In genomic region chr17:2928294-2928890, GRCh38 we compare ENCODE assay signal across 15 cellular contexts.
"Had no signal": no experiment of that assay in that cellular context is flagged by ENCODE, and none has a peak within 500 bp of the region (broad histone marks: within the 10 kb centered on the region; RNA-seq: fewer than 3 reads in every experiment).

No MANE protein-coding gene starts in this region.

- H3K4me3 Mint-ChIP-seq: activated CD4-positive, alpha-beta memory T cell treated with anti-CD3 and anti-CD28 coated beads for 36 hours; activated CD4-positive, alpha-beta T cell treated with anti-CD3 and anti-CD28 coated beads for 36 hours; activated naive CD4-positive, alpha-beta T cell treated with anti-CD3 and anti-CD28 coated beads, Interleukin-2, amount 50 U/mL, for 24 hours; activated T-cell treated with anti-CD3 and anti-CD28 coated beads, Interleukin-2, amount 50 U/mL, for 4 hours; stimulated activated effector memory CD8-positive, alpha-beta T cell treated with anti-CD3 and anti-CD28 coated beads, Interleukin-12 subunit alpha, Interleukin-12 subunit beta, amount 100 ng/mL, for 72 hours; T-helper 17 cell had no signal

- FAIRE-seq: endometrium had no signal

- H3K27me3 Mint-ChIP-seq: activated CD4-positive, alpha-beta memory T cell treated with anti-CD3 and anti-CD28 coated beads for 36 hours; activated CD4-positive, alpha-beta T cell treated with anti-CD3 and anti-CD28 coated beads for 36 hours; activated naive CD4-positive, alpha-beta T cell treated with anti-CD3 and anti-CD28 coated beads, Interleukin-2, amount 50 U/mL, for 24 hours; T-helper 17 cell had no signal

- H3K27me3 ChIP-seq: adrenal gland, cardiac muscle cell, gastroesophageal sphincter, ovary, thyroid gland, vagina had no signal

- H3K36me3 ChIP-seq: adrenal gland, cardiac muscle cell, gastroesophageal sphincter, ovary, thyroid gland, vagina had no signal

- H3K27ac Mint-ChIP-seq: activated CD4-positive, alpha-beta memory T cell treated with anti-CD3 and anti-CD28 coated beads for 36 hours; activated CD4-positive, alpha-beta T cell treated with anti-CD3 and anti-CD28 coated beads for 36 hours; activated naive CD4-positive, alpha-beta T cell treated with anti-CD3 and anti-CD28 coated beads, Interleukin-2, amount 50 U/mL, for 24 hours; stimulated activated effector memory CD8-positive, alpha-beta T cell treated with anti-CD3 and anti-CD28 coated beads, Interleukin-12 subunit alpha, Interleukin-12 subunit beta, amount 100 ng/mL, for 72 hours had no signal

- DNase-seq: activated CD4-positive, alpha-beta memory T cell treated with anti-CD3 and anti-CD28 coated beads for 36 hours; activated CD4-positive, alpha-beta T cell treated with anti-CD3 and anti-CD28 coated beads for 36 hours; activated effector memory CD4-positive, alpha-beta T cell treated with Interleukin-2 at 50 U/mL for 16 hours; activated T-cell treated with anti-CD3 and anti-CD28 coated beads, Interleukin-2, amount 50 U/mL, for 4 hours; adrenal gland; kidney glomerular epithelial cell; ovary; T-helper 17 cell; thyroid gland had no signal

- H3K4me3 ChIP-seq: adrenal gland, cardiac muscle cell, gastroesophageal sphincter, ovary, thyroid gland, vagina had no signal

- H3K27ac ChIP-seq: adrenal gland, cardiac muscle cell, gastroesophageal sphincter, ovary, thyroid gland, vagina had no signal

- H3K4me1 ChIP-seq: adrenal gland, gastroesophageal sphincter, vagina had no signal

- H3K9me3 Mint-ChIP-seq: activated CD4-positive, alpha-beta memory T cell treated with anti-CD3 and anti-CD28 coated beads for 36 hours; activated naive CD4-positive, alpha-beta T cell treated with anti-CD3 and anti-CD28 coated beads, Interleukin-2, amount 50 U/mL, for 24 hours; activated T-cell treated with anti-CD3 and anti-CD28 coated beads, Interleukin-2, amount 50 U/mL, for 4 hours; stimulated activated effector memory CD8-positive, alpha-beta T cell treated with anti-CD3 and anti-CD28 coated beads, Interleukin-12 subunit alpha, Interleukin-12 subunit beta, amount 100 ng/mL, for 72 hours had no signal

- H3K9me3 ChIP-seq: adrenal gland, gastroesophageal sphincter, ovary, thyroid gland, vagina had no signal
